ENCODE assay signal across 8 cellular contexts in genomic region chr11:120337133-120337895, GRCh38. TPM values are rescaled to one million over a fixed set of nuclear protein-coding genes. Genes with fewer than 3 reads are reported as not detected.
DNase-seq lines count a peak whose midpoint lies in the region; ATAC-seq and TF ChIP-seq lines count a peak whose summit lies in the region.

No MANE protein-coding gene starts in this region.

- H3F3A ChIP-seq in neural progenitor cell (ENCODE audit: low read depth) = peaks cover 38% of the 10 kb centered on the region

- H3K27ac ChIP-seq in HUES6 (ENCODE audit: low read depth, low read length) (no peak overlapping the region), neural progenitor cell (peak overlapping the region; percentile 59)

- peak overlapping the region; percentile 94 for H3K27ac Mint-ChIP-seq in neural progenitor cell

- H3K9ac ChIP-seq in HUES6 (ENCODE audit: low read length) (peak overlapping the region; percentile 71), neural progenitor cell (peak overlapping the region; percentile 72)

- ATAC-seq in activated CD4-positive, CD25-positive, alpha-beta regulatory T cell treated with anti-CD3 and anti-CD28 coated beads, Interleukin-2, amount 50 U/mL, for 24 hours = no peak
- ATAC-seq in HG02588 (IDR thresholded peaks at IDR 0.05; ENCODE audit: unreplicated experiment) = no peak

- peak overlapping the region; percentile 30 for H2AFZ ChIP-seq in neural progenitor cell (replicated peaks)

- H3K36me3 Mint-ChIP-seq in neural progenitor cell = peaks cover 8% of the 10 kb centered on the region

- H3K36me3 ChIP-seq in HUES6 (ENCODE audit: control insufficient read depth, insufficient read depth, low read length) (0 out of 2 replicates have a peak, but pooled peaks cover under 1% of the 10 kb centered on the region), neural progenitor cell (no peaks in the 10 kb centered on the region)

- H3K4me2 ChIP-seq in neural progenitor cell = peak overlapping the region; percentile 92

- H3K4me3 ChIP-seq in HUES6 (ENCODE audit: low read depth, low read length) (peak overlapping the region; percentile 79), fibroblast of pulmonary artery (replicated peaks; ENCODE audit: low read depth, low read length) (peak overlapping the region; percentile 96), neural progenitor cell (peak overlapping the region; percentile 97)

- H3K9me3 ChIP-seq in HUES6 (ENCODE audit: control insufficient read depth, insufficient read depth, low read depth, low read length) (no peaks in the 10 kb centered on the region), neural progenitor cell (ENCODE audit: low read depth) (no peaks in the 10 kb centered on the region)

- no peaks in the 10 kb centered on the region for H3K27me3 Mint-ChIP-seq in neural progenitor cell (ENCODE audit: insufficient read depth, low read depth)

- peak; percentile 36 for DNase-seq in Daoy (ENCODE audit: low read depth)
- DNase-seq in activated CD8-positive, alpha-beta memory T cell treated with anti-CD3 and anti-CD28 coated beads, Interleukin-2, amount 50 U/mL, for 48 hours = peak; percentile 62
- DNase-seq in fibroblast of pulmonary artery (ENCODE audit: low read depth) = peak; percentile 42
- peak; percentile 47 for DNase-seq in neural progenitor cell (ENCODE audit: low spot score)
- no peak for DNase-seq in NCI-H1694 treated with DMSO at 0.1 percent for 48 hours (lab: John Stamatoyannopoulos, UW)

- H3K4me1 ChIP-seq in HUES6 (ENCODE audit: control insufficient read depth, insufficient read depth, low read length) = peaks cover 19% of the 10 kb centered on the region
- H3K4me1 ChIP-seq in neural progenitor cell = peaks cover 25% of the 10 kb centered on the region

- TF ChIP-seq CTCF in fibroblast of pulmonary artery (IDR thresholded peaks at IDR 0.05; ENCODE audit: low read length, missing control alignments) = no peak
- TF ChIP-seq CTCF in neural progenitor cell (IDR thresholded peaks at IDR 0.05) = no peak

- H3K4me1 Mint-ChIP-seq in neural progenitor cell = peaks cover 31% of the 10 kb centered on the region

- H3K27me3 ChIP-seq in HUES6 (ENCODE audit: control insufficient read depth, insufficient read depth, low read length) (no peaks in the 10 kb centered on the region), neural progenitor cell (no peaks in the 10 kb centered on the region)

- peaks cover 57% of the 10 kb centered on the region for H3K79me2 ChIP-seq in neural progenitor cell (ENCODE audit: low read depth)

- peaks cover 49% of the 10 kb centered on the region for H4K20me1 ChIP-seq in neural progenitor cell (ENCODE audit: low read depth)

- peaks cover 2% of the 10 kb centered on the region for H3K9me3 Mint-ChIP-seq in neural progenitor cell

- peak overlapping the region; percentile 100 for H3K4me3 Mint-ChIP-seq in neural progenitor cell

RNA-seq across cellular contexts. Expression of gene ARHGEF12, which starts 1.1 kb away (rescaled TPM):
- 20.4 and 20.8 TPM in 2 replicates for total RNA-seq in Daoy (2014; rRNA removed; shearing (Covaris generic))
- 24.9 and 31.3 TPM in 2 replicates for total RNA-seq in neural progenitor cell (ENCODE audit: low replicate concordance)

RNA-seq across cellular contexts. Expression of gene TLCD5, which starts 12.2 kb away (rescaled TPM):
- total RNA-seq in Daoy (2014; rRNA removed; shearing (Covaris generic)) = 5.7 and 11.4 TPM in 2 replicates
- total RNA-seq in neural progenitor cell (ENCODE audit: low replicate concordance) = 25.1 and 32.2 TPM in 2 replicates
